Comparison of ENCODE assay signal across 2 cellular contexts in the genomic region with DNA sequence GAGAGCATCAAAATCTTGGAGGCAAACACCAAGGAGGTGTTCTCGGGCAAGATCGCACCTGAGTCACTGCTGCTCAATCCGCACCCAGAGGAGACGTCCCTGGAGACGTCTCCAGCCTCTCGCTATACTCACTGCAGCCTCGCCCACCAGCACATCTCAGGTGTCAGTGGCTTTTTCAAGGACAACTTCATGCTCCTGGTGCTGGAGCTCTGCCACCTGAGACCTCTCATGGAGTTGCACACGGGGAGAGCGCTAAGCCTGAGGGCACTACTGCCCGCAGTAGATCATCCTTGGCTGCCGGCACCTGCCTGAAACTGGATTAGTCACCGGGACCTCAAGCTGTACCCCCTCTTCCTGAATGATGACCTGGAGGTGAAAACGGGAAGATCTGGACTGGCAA.
TF ChIP-seq lines count a peak whose summit lies in the region.

No MANE protein-coding gene starts in this region.

TF ChIP-seq in HepG2, 621 proteins besides CTCF, POLR2A, EP300 and RAD21:
- TF ChIP-seq MTA1 (CRISPR knock-in tag; IDR thresholded peaks at IDR 0.05; ENCODE audit: borderline replicate concordance) = 0 out of 2 replicates have a peak, but pooled peaks have one; percentile 21
- TF ChIP-seq, protein P1, sequence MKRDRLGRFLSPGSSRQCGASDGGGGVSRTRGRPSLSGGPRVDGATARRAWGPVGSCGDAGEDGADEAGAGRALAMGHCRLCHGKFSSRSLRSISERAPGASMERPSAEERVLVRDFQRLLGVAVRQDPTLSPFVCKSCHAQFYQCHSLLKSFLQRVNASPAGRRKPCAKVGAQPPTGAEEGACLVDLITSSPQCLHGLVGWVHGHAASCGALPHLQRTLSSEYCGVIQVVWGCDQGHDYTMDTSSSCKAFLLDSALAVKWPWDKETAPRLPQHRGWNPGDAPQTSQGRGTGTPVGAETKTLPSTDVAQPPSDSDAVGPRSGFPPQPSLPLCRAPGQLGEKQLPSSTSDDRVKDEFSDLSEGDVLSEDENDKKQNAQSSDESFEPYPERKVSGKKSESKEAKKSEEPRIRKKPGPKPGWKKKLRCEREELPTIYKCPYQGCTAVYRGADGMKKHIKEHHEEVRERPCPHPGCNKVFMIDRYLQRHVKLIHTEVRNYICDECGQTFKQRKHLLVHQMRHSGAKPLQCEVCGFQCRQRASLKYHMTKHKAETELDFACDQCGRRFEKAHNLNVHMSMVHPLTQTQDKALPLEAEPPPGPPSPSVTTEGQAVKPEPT (CRISPR knock-in tag; IDR thresholded peaks at IDR 0.05; ENCODE audit: low read depth) = no peak
- TF ChIP-seq ZMAT3 (CRISPR knock-in tag; conservative IDR thresholded peaks at IDR 0.05) = no peak

TF ChIP-seq in H1, 55 proteins besides CTCF, POLR2A, EP300 and RAD21:
- TF ChIP-seq GABPA (IDR thresholded peaks at IDR 0.05; ENCODE audit: borderline replicate concordance, insufficient read depth, low read length) (no peak), CHD1 (IDR thresholded peaks at IDR 0.05; ENCODE audit: low read depth, low read length) (no peak), ASH2L (IDR thresholded peaks at IDR 0.05; ENCODE audit: low read length) (no peak), TCF12 (IDR thresholded peaks at IDR 0.05; ENCODE audit: low read depth, low read length) (no peak), CREB1 (IDR thresholded peaks at IDR 0.05) (no peak), SP4 (IDR thresholded peaks at IDR 0.05; ENCODE audit: low read length) (no peak), JUND (IDR thresholded peaks at IDR 0.05; ENCODE audit: low read length) (no peak), RBBP5 (IDR thresholded peaks at IDR 0.05; ENCODE audit: borderline replicate concordance, low read depth, low read length) (no peak), CHD2 (IDR thresholded peaks at IDR 0.05; ENCODE audit: low read length) (no peak), YY1 (IDR thresholded peaks at IDR 0.05; ENCODE audit: low read depth, low read length) (no peak), NANOG (IDR thresholded peaks at IDR 0.05; ENCODE audit: insufficient read depth, low read depth, low read length, poor library complexity, severe bottlenecking) (no peak), EZH2 (IDR thresholded peaks at IDR 0.05; ENCODE audit: low read depth, low read length, severe bottlenecking) (no peak), SP1 (IDR thresholded peaks at IDR 0.05; ENCODE audit: low read depth, low read length) (no peak), BCL11A (IDR thresholded peaks at IDR 0.05; ENCODE audit: low read depth in 2 of 2, low read length in 2 of 2) (no peak), SIX5 (IDR thresholded peaks at IDR 0.05; ENCODE audit: low read depth, low read length) (no peak)
- TF ChIP-seq, protein P2, sequence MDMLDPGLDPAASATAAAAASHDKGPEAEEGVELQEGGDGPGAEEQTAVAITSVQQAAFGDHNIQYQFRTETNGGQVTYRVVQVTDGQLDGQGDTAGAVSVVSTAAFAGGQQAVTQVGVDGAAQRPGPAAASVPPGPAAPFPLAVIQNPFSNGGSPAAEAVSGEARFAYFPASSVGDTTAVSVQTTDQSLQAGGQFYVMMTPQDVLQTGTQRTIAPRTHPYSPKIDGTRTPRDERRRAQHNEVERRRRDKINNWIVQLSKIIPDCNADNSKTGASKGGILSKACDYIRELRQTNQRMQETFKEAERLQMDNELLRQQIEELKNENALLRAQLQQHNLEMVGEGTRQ (IDR thresholded peaks at IDR 0.05; ENCODE audit: low read length) = no peak
- TF ChIP-seq, protein P3, sequence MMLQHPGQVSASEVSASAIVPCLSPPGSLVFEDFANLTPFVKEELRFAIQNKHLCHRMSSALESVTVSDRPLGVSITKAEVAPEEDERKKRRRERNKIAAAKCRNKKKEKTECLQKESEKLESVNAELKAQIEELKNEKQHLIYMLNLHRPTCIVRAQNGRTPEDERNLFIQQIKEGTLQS (IDR thresholded peaks at IDR 0.05; ENCODE audit: insufficient read depth, low read depth, low read length) = no peak
